16 cellular contexts compared by ENCODE assay signal in genomic region chr1:209642817-209643216, GRCh38. TPM values are rescaled to one million over a fixed set of nuclear protein-coding genes. Genes with fewer than 3 reads are reported as not detected.
A peak's percentile ranks its signal among the peaks of the same experiment; 100 is the strongest.
DNase-seq lines count a peak whose midpoint lies in the region; ATAC-seq and TF ChIP-seq lines count a peak whose summit lies in the region.
"Had no signal": no experiment of that assay in that cellular context is flagged by ENCODE, and none has a peak within 500 bp of the region (broad histone marks: within the 10 kb centered on the region; RNA-seq: fewer than 3 reads in every experiment).

No MANE protein-coding gene starts in this region.

- H3K27me3 Mint-ChIP-seq in T-helper 17 cell (no peaks in the 10 kb centered on the region), immature natural killer cell (ENCODE audit: low read depth in 3 of 3) (peaks cover 0 to 3% (median 1%) of the 10 kb centered on the region in 3 donors)
- H3K27me3 Mint-ChIP-seq: effector memory CD8-positive, alpha-beta T cell had no signal

- H3K27ac ChIP-seq in coronary artery = peak overlapping the region; percentile 44 to 76
- H3K27ac ChIP-seq in stomach = peak overlapping the region in 3 of 5 donors; percentile 61 to 85 (median 76)
- H3K27ac ChIP-seq in SJCRH30 = no peak overlapping the region

- no peak for DNase-seq in T-helper 17 cell
- no peak for DNase-seq in coronary artery (ENCODE audit: low spot score)
- DNase-seq in left lobe of liver (ENCODE audit: low spot score) = no peak
- no peak for DNase-seq in stomach
- DNase-seq in DMS79 treated with DMSO at 0.1 percent for 48 hours (lab: John Stamatoyannopoulos, UW) = no peak
- DNase-seq in immature natural killer cell = no peak
- no peak for DNase-seq in SJCRH30
- no peak for DNase-seq in ecto neural progenitor cell (ENCODE audit: low spot score)
- DNase-seq: activated CD4-positive, alpha-beta T cell treated with anti-CD3 and anti-CD28 coated beads, Interleukin-2, amount 50 U/mL, for 1 hour; effector memory CD8-positive, alpha-beta T cell; H9; islet precursor cell; NCI-H1694 treated with DMSO at 0.1 percent for 48 hours; T-helper 9 cell had no signal

- H3K9me3 Mint-ChIP-seq in immature natural killer cell = no peaks in the 10 kb centered on the region
- H3K9me3 Mint-ChIP-seq: activated T-helper 1 cell treated with anti-CD3 and anti-CD28 coated beads, Interleukin-12 subunit alpha, Interleukin-12 subunit beta, Interleukin-2, Interleukin-4 antibody, amounts not matched to agents 30 ng/mL and 10 ng/mL and 1 ng/mL, durations not matched to agents 14 hours and 24 hours and 36 hours; effector memory CD8-positive, alpha-beta T cell; H9; neural crest cell had no signal

- no peak for TF ChIP-seq POLR2A in stomach (IDR thresholded peaks at IDR 0.05)

- H3K4me3 ChIP-seq in coronary artery (no peak overlapping the region), stomach (no peak overlapping the region), SJCRH30 (no peak overlapping the region)

- peaks cover 20 to 67% (median 43%) of the 10 kb centered on the region in 4 donors for H3K4me1 ChIP-seq in stomach
- peaks cover 46% of the 10 kb centered on the region for H3K4me1 ChIP-seq in SJCRH30

- TF ChIP-seq EP300 in stomach (IDR thresholded peaks at IDR 0.05) = no peak

- H3K9me3 ChIP-seq in T-helper 17 cell (ENCODE audit: control insufficient read depth, low read length, poor library complexity, severe bottlenecking) = no peaks in the 10 kb centered on the region
- H3K9me3 ChIP-seq in stomach = no peaks in the 10 kb centered on the region
- H3K9me3 ChIP-seq in SJCRH30 (replicated peaks) = no peaks in the 10 kb centered on the region

- no peak for ATAC-seq in T-helper 17 cell
- ATAC-seq in left lobe of liver = peak; percentile 7
- ATAC-seq: effector memory CD8-positive, alpha-beta T cell had no signal

- intact Hi-C loops in stomach (cut with DNase I; ENCODE audit: low total_unique reads) = no loop called here

- H3K27ac Mint-ChIP-seq in T-helper 17 cell = peak overlapping the region; percentile 27
- no peak overlapping the region for H3K27ac Mint-ChIP-seq in immature natural killer cell
- H3K27ac Mint-ChIP-seq: activated T-helper 1 cell treated with anti-CD3 and anti-CD28 coated beads, Interleukin-12 subunit alpha, Interleukin-12 subunit beta, Interleukin-2, Interleukin-4 antibody, amounts not matched to agents 30 ng/mL and 10 ng/mL and 1 ng/mL, durations not matched to agents 14 hours and 24 hours and 36 hours; effector memory CD8-positive, alpha-beta T cell; H9 had no signal

- no peak overlapping the region for H3K4me3 Mint-ChIP-seq in T-helper 17 cell
- H3K4me3 Mint-ChIP-seq in immature natural killer cell = no peak overlapping the region
- H3K4me3 Mint-ChIP-seq: activated T-helper 1 cell treated with anti-CD3 and anti-CD28 coated beads, Interleukin-12 subunit alpha, Interleukin-12 subunit beta, Interleukin-2, Interleukin-4 antibody, amounts not matched to agents 30 ng/mL and 10 ng/mL and 1 ng/mL, durations not matched to agents 14 hours and 24 hours and 36 hours; effector memory CD8-positive, alpha-beta T cell; H9; neural crest cell had no signal

- no peaks in the 10 kb centered on the region for H3K36me3 Mint-ChIP-seq in T-helper 17 cell (ENCODE audit: low read depth)
- H3K36me3 Mint-ChIP-seq in immature natural killer cell = no peaks in the 10 kb centered on the region

- H3K4me1 Mint-ChIP-seq in T-helper 17 cell (peaks cover 5% of the 10 kb centered on the region), immature natural killer cell (no peaks in the 10 kb centered on the region)
- H3K4me1 Mint-ChIP-seq: neural crest cell had no signal

- 19 to 29% (median 22%) methylated on average over 3 of the region's 3 CpGs for WGBS in stomach, 5 donors

- H3K36me3 ChIP-seq in stomach (peaks cover 0 to 51% (median 4%) of the 10 kb centered on the region in 4 donors), SJCRH30 (no peaks in the 10 kb centered on the region)

- TF ChIP-seq CTCF in coronary artery (IDR thresholded peaks at IDR 0.05) = no peak
- no peak for TF ChIP-seq CTCF in stomach (IDR thresholded peaks at IDR 0.05)

- no peaks in the 10 kb centered on the region for H3K27me3 ChIP-seq in stomach
- H3K27me3 ChIP-seq in SJCRH30 = no peaks in the 10 kb centered on the region

RNA-seq across cellular contexts. Expression of gene LAMB3, which starts 9.4 kb away (rescaled TPM):
- total RNA-seq in T-helper 17 cell = 1 to 10 TPM in 1 of 2 donors, under 1 TPM in 1; 0.37 to 1.1 TPM
- total RNA-seq in left lobe of liver = 7.8 TPM
- 100 to 1,000 TPM in 1 of 5 donors, 10 to 100 TPM in 4; 14.0 to 105 (median 63.4) TPM for total RNA-seq in stomach
- 10 to 100 TPM; 12.8 to 46.8 (median 29.9) TPM for polyA plus RNA-seq in stomach
- polyA plus RNA-seq in immature natural killer cell = 1 to 10 TPM in 1 of 3 donors, under 1 TPM in 1, not detected in 1; 0.58 to 1.6 TPM
- total RNA-seq in SJCRH30 (2014; rRNA removed; shearing (Covaris generic)) = 8.9 and 9.1 TPM in 2 replicates
- total RNA-seq: neural crest cell had no signal

RNA-seq across cellular contexts. Expression of gene G0S2, which starts 32.4 kb away (rescaled TPM):
- 10 to 100 TPM in 1 of 2 donors, 1 to 10 TPM in 1; 6.6 to 13.5 TPM for total RNA-seq in T-helper 17 cell
- 75.0 TPM for total RNA-seq in left lobe of liver
- 10 to 100 TPM in 4 of 5 donors, not detected in 1; 11.0 to 75.2 (median 45.0) TPM for total RNA-seq in stomach
- polyA plus RNA-seq in stomach = 100 to 1,000 TPM in 1 of 3 donors, 10 to 100 TPM in 2; 48.7 to 227 (median 65.5) TPM
- polyA plus RNA-seq in immature natural killer cell = 1 to 10 TPM in 1 of 3 donors, under 1 TPM in 1, not detected in 1; 0.59 to 3.1 TPM
- 1.3 and 1.8 TPM in 2 replicates for total RNA-seq in SJCRH30 (2014; rRNA removed; shearing (Covaris generic))

RNA-seq across cellular contexts. Expression of gene CAMK1G, which starts 59.3 kb away (rescaled TPM):
- not detected for total RNA-seq in T-helper 17 cell
- 0.13 TPM for total RNA-seq in left lobe of liver
- 1 to 10 TPM in 1 of 5 donors, not detected in 4; 1.5 TPM for total RNA-seq in stomach
- under 1 TPM in 1 of 3 donors, not detected in 2; 0.03 TPM for polyA plus RNA-seq in stomach
- polyA plus RNA-seq in immature natural killer cell = not detected
- total RNA-seq in SJCRH30 (2014; rRNA removed; shearing (Covaris generic)) = not detected in 2 replicates
